ENCODE assay signal across 8 cellular contexts in the genomic region with DNA sequence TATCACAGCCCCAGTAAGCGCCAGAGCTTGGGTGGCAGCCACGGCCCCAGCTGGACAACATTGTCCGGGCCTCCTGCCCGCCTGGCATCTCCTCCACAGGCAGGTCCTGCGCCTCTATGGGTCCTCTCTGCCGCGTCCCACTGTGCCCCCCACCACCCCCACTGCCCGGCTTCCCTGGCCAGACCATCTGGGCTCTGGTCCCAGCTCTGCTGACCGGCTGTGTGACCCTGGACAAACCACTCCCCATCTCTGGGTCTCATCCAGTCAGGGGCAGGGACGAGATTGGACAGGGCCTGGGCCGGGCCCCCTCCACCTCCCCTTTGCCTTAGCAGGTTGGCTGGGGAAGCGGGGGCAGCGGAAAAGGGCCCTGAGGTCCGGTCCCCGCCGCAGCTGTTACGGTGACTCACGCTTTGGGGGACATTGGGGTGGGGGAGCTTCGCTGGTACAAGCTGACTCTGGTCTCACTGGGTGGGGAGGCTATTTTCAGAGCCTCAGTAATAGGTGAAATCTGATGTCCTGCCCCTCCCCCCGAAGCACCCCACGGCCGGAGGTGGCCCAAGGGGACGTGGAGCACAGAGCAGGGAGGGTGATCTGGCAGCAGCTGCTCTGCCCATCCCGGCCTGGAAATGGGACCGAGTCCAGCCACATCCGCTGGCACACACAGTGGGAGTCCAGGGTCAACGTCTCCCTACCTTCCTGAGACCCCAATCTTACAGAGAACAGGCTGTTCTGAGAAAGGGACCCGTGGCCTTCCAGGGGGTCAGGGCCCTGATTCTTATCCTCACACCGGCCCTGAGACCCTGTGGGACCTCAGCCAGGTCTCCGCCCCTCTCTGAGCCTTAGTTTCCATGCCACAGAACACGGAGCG. TPM values are rescaled to one million over a fixed set of nuclear protein-coding genes. Genes with fewer than 3 reads are reported as not detected.
A peak's percentile ranks its signal among the peaks of the same experiment; 100 is the strongest.
DNase-seq lines count a peak whose midpoint lies in the region; ATAC-seq and TF ChIP-seq lines count a peak whose summit lies in the region.

No MANE protein-coding gene starts in this region.

- WGBS in IMR-90 (ENCODE audit: extremely low coverage in 2 of 2, insufficient read length in 1 of 2), 2 experiments = 38% methylated on average over 8 of the region's 32 CpGs; no CpG with 5 or more reads in 1 of the 2 experiments
- WGBS in right lobe of liver (ENCODE audit: insufficient coverage, low coverage, low lambda C conversion rate, missing lambda C conversion rate) = 20% methylated on average over 2 of the region's 32 CpGs

- no TSS peak for BruUV-seq in IMR-90 (replicated peaks; lab: Mats Ljungman, UMichigan)

- in situ Hi-C loops in IMR-90 (cut with MboI; ENCODE audit: low sequenced_read_pairs) = no loop called here

- H2AFZ ChIP-seq in IMR-90 (replicated peaks; ENCODE audit: low read length, poor library complexity) = peak overlapping the region; percentile 79

- H3K79me1 ChIP-seq in IMR-90 (ENCODE audit: low read depth in 1 of 2, low read length in 2 of 2) = peaks cover 0 to 69% of the 10 kb centered on the region in 2 experiments; a peak in 2 of 4 replicates

- peaks cover 5% of the 10 kb centered on the region for H3K27me3 Mint-ChIP-seq in activated naive CD4-positive, alpha-beta T cell treated with anti-CD3 and anti-CD28 coated beads, Interleukin-2, amount 10 ng/mL, durations not matched to agents 7 days and 5 days
- H3K27me3 Mint-ChIP-seq in type B pancreatic cell = peaks cover 39% of the 10 kb centered on the region

- peaks cover 18% of the 10 kb centered on the region for H3K9me1 ChIP-seq in IMR-90 (ENCODE audit: insufficient read depth, low read length)

- no peak overlapping the region; the same call in 1 of the 2 replicates for H3K56ac ChIP-seq in IMR-90 (ENCODE audit: extremely low read depth, insufficient read depth, low read length)

- H3K27me3 ChIP-seq in IMR-90 (ENCODE audit: control insufficient read depth, insufficient read depth, low read length) = no peaks in the 10 kb centered on the region
- no peaks in the 10 kb centered on the region for H3K27me3 ChIP-seq in duodenal mucosa (ENCODE audit: control insufficient read depth in 1 of 2, insufficient read depth in 2 of 2, low read length in 2 of 2)
- H3K27me3 ChIP-seq in right lobe of liver = no peaks in the 10 kb centered on the region
- H3K27me3 ChIP-seq in stomach smooth muscle (ENCODE audit: control insufficient read depth in 1 of 2, insufficient read depth in 2 of 2, low read length in 2 of 2) = no peaks in the 10 kb centered on the region

- H3K4me1 Mint-ChIP-seq in activated naive CD4-positive, alpha-beta T cell treated with anti-CD3 and anti-CD28 coated beads, Interleukin-2, amount 10 ng/mL, durations not matched to agents 7 days and 5 days = no peaks in the 10 kb centered on the region
- H3K4me1 Mint-ChIP-seq in type B pancreatic cell (ENCODE audit: unreplicated experiment) = peaks cover 5% of the 10 kb centered on the region

- H4K91ac ChIP-seq in IMR-90 (ENCODE audit: insufficient read depth, low read depth, low read length) = peak overlapping the region; percentile 52; the same call in 1 of the 2 replicates

- dilution Hi-C loops in IMR-90 (cut with HindIII; ENCODE audit: low sequenced_read_pairs, unreplicated experiment) = no loop called here

- H2AK9ac ChIP-seq in IMR-90 (replicated peaks; ENCODE audit: low read depth, low read length, poor library complexity) = peak overlapping the region; percentile 93

- H3K27ac Mint-ChIP-seq in activated naive CD4-positive, alpha-beta T cell treated with anti-CD3 and anti-CD28 coated beads, Interleukin-2, amount 10 ng/mL, durations not matched to agents 7 days and 5 days = no peak overlapping the region
- H3K27ac Mint-ChIP-seq in type B pancreatic cell = no peak overlapping the region

- H3K27ac ChIP-seq in IMR-90 (ENCODE audit: insufficient read depth, low read length) = peak overlapping the region; percentile 66
- peak overlapping the region; percentile 65 for H3K27ac ChIP-seq in duodenal mucosa (ENCODE audit: low read depth, low read length)
- peak overlapping the region; percentile 83 to 90 (median 89) for H3K27ac ChIP-seq in right lobe of liver
- H3K27ac ChIP-seq in stomach smooth muscle (ENCODE audit: low read length) = peak overlapping the region; percentile 91

- CTCF ChIA-PET in IMR-90 (lab: Yijun Ruan, JAX) = interaction anchor here (1.0 kb wide), 1 partner anchor 53 kb away, joined by 4 read pairs; no protein-coding TSS in a partner anchor
- CTCF ChIA-PET in activated naive CD4-positive, alpha-beta T cell treated with anti-CD3 and anti-CD28 coated beads, Interleukin-2, amount 10 ng/mL, durations not matched to agents 7 days and 5 days (lab: Charles Lee) = interaction anchor here (0.6 kb wide), 1 partner anchor 291 kb away, joined by 3 read pairs; no protein-coding TSS in a partner anchor

- DNase-seq in IMR-90 (peak; percentile 70), right lobe of liver (peak; percentile 91 to 98 (median 97)), NCI-H526 treated with DMSO at 0.1 percent for 48 hours (lab: John Stamatoyannopoulos, UW) (no peak), type B pancreatic cell (ENCODE audit: extremely low spot score, unreplicated experiment) (no peak), NCI-H510A treated with DMSO at 0.1 percent for 48 hours (lab: John Stamatoyannopoulos, UW) (no peak)
- DNase-seq in activated naive CD4-positive, alpha-beta T cell treated with anti-CD3 and anti-CD28 coated beads, Interleukin-2, amount 10 ng/mL, durations not matched to agents 7 days and 5 days = no peak

- peak overlapping the region; percentile 37 for H3K4me2 ChIP-seq in IMR-90 (ENCODE audit: low read depth, low read length)

- TF ChIP-seq CTCF in IMR-90 (conservative IDR thresholded peaks at IDR 0.05; ENCODE audit: low read depth, low read length) (no peak), right lobe of liver (IDR thresholded peaks at IDR 0.05) (no peak), type B pancreatic cell (conservative IDR thresholded peaks at IDR 0.05) (no peak)

- peak overlapping the region; percentile 81 for H2BK5ac ChIP-seq in IMR-90 (ENCODE audit: low read depth, low read length, poor library complexity, severe bottlenecking)

- H3K9me3 Mint-ChIP-seq in activated naive CD4-positive, alpha-beta T cell treated with anti-CD3 and anti-CD28 coated beads, Interleukin-2, amount 10 ng/mL, durations not matched to agents 7 days and 5 days = no peaks in the 10 kb centered on the region
- H3K9me3 Mint-ChIP-seq in type B pancreatic cell = no peaks in the 10 kb centered on the region

- H4K5ac ChIP-seq in IMR-90 (ENCODE audit: low read depth, low read length) = no peak overlapping the region

- POLR2A ChIA-PET in IMR-90 (lab: Charles Lee; ENCODE audit: unreplicated experiment) = no interaction called here

- H2BK15ac ChIP-seq in IMR-90 (ENCODE audit: low read depth, low read length) = 0 out of 3 replicates have a peak overlapping the region, but pooled peaks have one; percentile 27

- H3K18ac ChIP-seq in IMR-90 (ENCODE audit: low read depth, low read length) = peak overlapping the region; percentile 22; the same call in 1 of the 2 replicates

- peak overlapping the region; percentile 98 for H2AK5ac ChIP-seq in IMR-90 (ENCODE audit: low read depth, low read length)

- no peaks in the 10 kb centered on the region for H3K36me3 Mint-ChIP-seq in activated naive CD4-positive, alpha-beta T cell treated with anti-CD3 and anti-CD28 coated beads, Interleukin-2, amount 10 ng/mL, durations not matched to agents 7 days and 5 days
- no peaks in the 10 kb centered on the region for H3K36me3 Mint-ChIP-seq in type B pancreatic cell

- H3K36me3 ChIP-seq in IMR-90 (ENCODE audit: control insufficient read depth, insufficient read depth, low read length) = peaks cover 8% of the 10 kb centered on the region
- H3K36me3 ChIP-seq in duodenal mucosa (ENCODE audit: control insufficient read depth in 1 of 2, insufficient read depth in 2 of 2, low read length in 2 of 2) = no peaks in the 10 kb centered on the region
- H3K36me3 ChIP-seq in right lobe of liver = no peaks in the 10 kb centered on the region
- H3K36me3 ChIP-seq in stomach smooth muscle (ENCODE audit: control insufficient read depth in 2 of 2, insufficient read depth in 2 of 2, low read length in 2 of 2) = peaks cover 0 to 4% of the 10 kb centered on the region in 2 donors

- H3K4me1 ChIP-seq in IMR-90 (ENCODE audit: control insufficient read depth, insufficient read depth, low read length) (peaks cover 24% of the 10 kb centered on the region), duodenal mucosa (ENCODE audit: control insufficient read depth in 1 of 2, insufficient read depth in 2 of 2, low read length in 2 of 2) (peaks cover 0 to 13% of the 10 kb centered on the region in 2 donors), right lobe of liver (peaks cover 0 to 67% (median 23%) of the 10 kb centered on the region in 4 donors), stomach smooth muscle (ENCODE audit: control insufficient read depth, insufficient read depth, low read length) (peaks cover 50% of the 10 kb centered on the region)

- no peak overlapping the region for H2BK20ac ChIP-seq in IMR-90 (ENCODE audit: low read depth, low read length)

- peak overlapping the region; percentile 29; the same call in 1 of the 2 replicates for H2BK120ac ChIP-seq in IMR-90 (ENCODE audit: low read depth, low read length)

- peak overlapping the region; percentile 78 for H3K4ac ChIP-seq in IMR-90 (ENCODE audit: low read depth, low read length)

- intact Hi-C loops in IMR-90 (cut with micrococcal nuclease) = no loop called here
- intact Hi-C loops in right lobe of liver (cut with DNase I) = loop anchor here in 1 of 2 donors (10.0 kb wide), 1 partner anchor 49 kb away; no protein-coding TSS in a partner anchor

- H3K9me3 ChIP-seq in IMR-90 (ENCODE audit: control insufficient read depth, insufficient read depth, low read length) (no peaks in the 10 kb centered on the region), duodenal mucosa (ENCODE audit: control insufficient read depth in 1 of 2, low read length in 2 of 2) (no peaks in the 10 kb centered on the region), right lobe of liver (no peaks in the 10 kb centered on the region), stomach smooth muscle (ENCODE audit: control insufficient read depth in 2 of 2, low read length in 2 of 2) (no peaks in the 10 kb centered on the region)

- H3K4me3 Mint-ChIP-seq in activated naive CD4-positive, alpha-beta T cell treated with anti-CD3 and anti-CD28 coated beads, Interleukin-2, amount 10 ng/mL, durations not matched to agents 7 days and 5 days = no peak overlapping the region
- H3K4me3 Mint-ChIP-seq in type B pancreatic cell = no peak overlapping the region

- no peak for TF ChIP-seq RAD21 in IMR-90 (IDR thresholded peaks at IDR 0.05; ENCODE audit: low read length)

- H3K23ac ChIP-seq in IMR-90 (ENCODE audit: low read depth, low read length) = 0 out of 2 replicates have a peak overlapping the region, but pooled peaks have one; percentile 27

- peak; percentile 92 for ATAC-seq in IMR-90 (ENCODE audit: low read depth)
- ATAC-seq in right lobe of liver = peak; percentile 74 to 85 (median 76)

- peak overlapping the region; percentile 25; the same call in 1 of the 2 replicates for H3K14ac ChIP-seq in IMR-90 (replicated peaks; ENCODE audit: low read depth, low read length)

- peak overlapping the region; percentile 31 to 32; a peak in 1 of 4 replicates for H4K8ac ChIP-seq in IMR-90 (ENCODE audit: low read depth in 2 of 2, low read length in 2 of 2)

- H3K9ac ChIP-seq in IMR-90 (ENCODE audit: low read depth, low read length) (peak overlapping the region; percentile 26; the same call in 1 of the 2 replicates), duodenal mucosa (ENCODE audit: low read depth in 1 of 2, low read length in 2 of 2) (no peak overlapping the region), stomach smooth muscle (ENCODE audit: low read length in 2 of 2) (peak overlapping the region; percentile 51 to 55)

- TF ChIP-seq POLR2A in IMR-90 (IDR thresholded peaks at IDR 0.05; ENCODE audit: low read depth, low read length) (no peak), right lobe of liver (IDR thresholded peaks at IDR 0.05) (peak; percentile 70)

- H4K20me1 ChIP-seq in IMR-90 (ENCODE audit: insufficient read depth, low read length) = peaks cover 88% of the 10 kb centered on the region

- H3K4me3 ChIP-seq in IMR-90 (ENCODE audit: insufficient read depth, low read depth, low read length) (no peak overlapping the region), duodenal mucosa (ENCODE audit: low read depth in 1 of 2, low read length in 2 of 2) (no peak overlapping the region), right lobe of liver (peak overlapping the region; percentile 14 to 46 (median 37)), stomach smooth muscle (ENCODE audit: low read length in 2 of 2) (peak overlapping the region; percentile 13 to 61)

RNA-seq across cellular contexts. Expression of gene NFIC, which starts 9.1 kb away (rescaled TPM):
- 21.9 and 26.9 TPM in 2 replicates for total RNA-seq in IMR-90 (2012; rRNA removed)
- polyA plus RNA-seq in IMR-90 (2012; rRNA removed) = 29.2 and 32.1 TPM in 2 replicates
- 19.6 and 28.1 TPM in 2 replicates for polyA plus RNA-seq in IMR-90 (2012; cell fraction: cytosol; rRNA removed)
- 23.6 and 45.1 TPM in 2 replicates for polyA plus RNA-seq in IMR-90 (2012; cell fraction: nucleus; rRNA removed; ENCODE audit: low replicate concordance)
- total RNA-seq in right lobe of liver = 100 to 1,000 TPM in 4 of 6 experiments, 10 to 100 TPM in 2; 94.6 to 168 (median 120) TPM
- 12.5 and 17.8 TPM in 2 replicates for total RNA-seq in type B pancreatic cell (ENCODE audit: low replicate concordance)

Comparison
In these comparisons a context has a peak if more than half of its experiments do, and no peak if none do; other contexts are left out.
1. DNase-seq: peak in IMR-90 (single experiment) and right lobe of liver (3 of 3); none in activated naive CD4-positive, alpha-beta T cell treated with anti-CD3 and anti-CD28 coated beads, Interleukin-2, amount 10 ng/mL, durations not matched to agents 7 days and 5 days (single experiment), NCI-H526 treated with DMSO at 0.1 percent for 48 hours (single experiment), type B pancreatic cell (single experiment) and NCI-H510A treated with DMSO at 0.1 percent for 48 hours (single experiment).
2. H3K4me3 ChIP-seq: peak in right lobe of liver (3 of 3) and stomach smooth muscle (2 of 2); none in IMR-90 (single experiment) and duodenal mucosa (0 of 2).
3. H3K9ac ChIP-seq: peak in IMR-90 (single experiment) and stomach smooth muscle (2 of 2); none in duodenal mucosa (0 of 2).
4. Peak in every context shown above with its lines, with median percentiles within 50 percentile points of each other: H3K27ac ChIP-seq.